10 cellular contexts compared by ENCODE assay signal in the genomic region with DNA sequence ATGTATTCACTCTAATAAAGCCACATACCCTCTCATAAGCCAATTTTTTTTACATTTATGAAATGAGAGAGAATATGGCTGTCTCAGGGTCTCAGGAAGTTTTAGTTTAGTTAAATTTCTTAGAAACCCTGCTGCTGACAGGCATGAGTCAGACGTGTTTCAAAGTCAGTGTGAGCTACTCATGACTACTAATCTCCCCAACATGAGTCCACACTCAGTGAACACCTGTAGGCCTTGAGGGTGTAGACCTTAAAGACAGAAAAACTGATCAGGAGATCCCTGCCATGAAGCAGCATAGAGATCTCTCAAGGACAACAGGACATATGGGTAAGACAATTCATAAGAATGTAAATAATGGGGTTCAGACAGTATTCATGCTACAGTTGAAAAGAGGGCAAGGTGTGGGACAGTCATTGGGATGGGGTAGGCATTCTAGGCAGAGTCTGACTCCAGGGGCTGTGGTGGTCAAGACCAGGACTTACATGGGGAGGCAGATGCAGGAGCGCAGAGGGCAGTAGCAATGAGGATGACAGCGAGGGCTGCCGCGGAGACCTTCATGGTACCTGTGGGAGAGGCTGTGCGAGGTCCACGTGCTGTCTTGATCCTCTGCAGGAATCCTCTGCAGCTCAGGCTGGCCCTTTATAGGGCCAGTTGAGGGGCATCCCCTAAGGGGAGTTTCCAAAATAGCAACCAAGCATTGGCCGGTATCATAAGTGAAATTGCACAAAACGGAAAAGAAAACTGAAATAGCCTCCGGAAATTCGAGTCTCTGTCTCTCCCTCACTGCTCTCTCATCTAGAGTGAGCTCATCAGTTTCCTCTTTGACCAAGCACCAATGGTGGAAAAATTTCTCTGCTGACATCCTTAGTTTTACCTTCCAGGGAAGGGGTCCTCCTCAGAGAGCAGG. TPM values are rescaled to one million over a fixed set of nuclear protein-coding genes. Genes with fewer than 3 reads are reported as not detected.
DNase-seq lines count a peak whose midpoint lies in the region; ATAC-seq and TF ChIP-seq lines count a peak whose summit lies in the region.
"Had no signal": no experiment of that assay in that cellular context is flagged by ENCODE, and none has a peak within 500 bp of the region (broad histone marks: within the 10 kb centered on the region; RNA-seq: fewer than 3 reads in every experiment).

Gene CCL5, minus strand, starts transcription at position 613 of the 907 bp plus-strand sequence.

- no peak within 1 kb of the TSS for H3K4me2 ChIP-seq in osteoblast (ENCODE audit: insufficient read depth, low read length)

- peak; percentile 88 for ATAC-seq in GM21515 (IDR thresholded peaks at IDR 0.05; ENCODE audit: unreplicated experiment)

- H3K4me1 ChIP-seq in osteoblast (ENCODE audit: insufficient read depth, low read length) (no peaks in the 10 kb centered on the region), prostate gland (replicated peaks) (no peaks in the 10 kb centered on the region)
- H3K4me1 ChIP-seq: SJSA1 had no signal

- TF ChIP-seq CTCF in GM13977 (IDR thresholded peaks at IDR 0.05; ENCODE audit: extremely low read depth, insufficient read depth, missing control alignments) (no peak), osteoblast (IDR thresholded peaks at IDR 0.05; ENCODE audit: extremely low read depth, low read depth, low read length) (no peak), prostate gland (IDR thresholded peaks at IDR 0.05) (no peak)

- no peaks in the 10 kb centered on the region for H3K27me3 ChIP-seq in osteoblast (ENCODE audit: insufficient read depth, low read length)
- H3K27me3 ChIP-seq in prostate gland (replicated peaks; ENCODE audit: insufficient read depth) = no peaks in the 10 kb centered on the region
- H3K27me3 ChIP-seq: SJSA1 had no signal

- H3K79me2 ChIP-seq in osteoblast (ENCODE audit: insufficient read depth, low read length) = no peaks in the 10 kb centered on the region

- peak within 1 kb of the TSS; percentile 77 for H3K4me3 Mint-ChIP-seq in activated T-cell treated with anti-CD3 and anti-CD28 coated beads, Interleukin-2, amount 50 U/mL, for 24 hours

- H3K36me3 ChIP-seq in osteoblast (ENCODE audit: insufficient read depth, low read length) = no peaks in the 10 kb centered on the region
- H3K36me3 ChIP-seq in prostate gland = no peaks in the 10 kb centered on the region
- H3K36me3 ChIP-seq: SJSA1 had no signal

- intact Hi-C loops in head of caudate nucleus (cut with DNase I) (no loop called here), prostate gland (cut with DNase I) (no loop called here)

- no peaks in the 10 kb centered on the region for H3K27me3 Mint-ChIP-seq in activated T-cell treated with anti-CD3 and anti-CD28 coated beads, Interleukin-2, amount 50 U/mL, for 24 hours

- TF ChIP-seq POLR2A in prostate gland (IDR thresholded peaks at IDR 0.05) = no peak

- H4K20me1 ChIP-seq in osteoblast (ENCODE audit: insufficient read depth, low read length) = no peaks in the 10 kb centered on the region

- DNase-seq in GM13977 (ENCODE audit: low spot score) (peak; percentile 88), KBM-7 (peak; percentile 46), renal cortical epithelial cell (ENCODE audit: low read depth) (peak; percentile 18), osteoblast (ENCODE audit: insufficient read length, low spot score, missing footprints) (no peak), head of caudate nucleus (no peak), prostate gland (ENCODE audit: low spot score) (no peak)
- peak; percentile 67 for DNase-seq in activated T-cell treated with anti-CD3 and anti-CD28 coated beads, Interleukin-2, amount 50 U/mL, for 24 hours

- H2AFZ ChIP-seq in osteoblast (ENCODE audit: low read length) = no peak within 1 kb of the TSS

- H3K36me3 Mint-ChIP-seq in activated T-cell treated with anti-CD3 and anti-CD28 coated beads, Interleukin-2, amount 50 U/mL, for 24 hours (ENCODE audit: low read depth) = peaks cover 14% of the 10 kb centered on the region

- H3K9me3 ChIP-seq in osteoblast (ENCODE audit: low read depth, low read length) (no peaks in the 10 kb centered on the region), prostate gland (no peaks in the 10 kb centered on the region)
- H3K9me3 ChIP-seq: SJSA1 had no signal

- H3K27ac ChIP-seq in osteoblast (ENCODE audit: low read depth, low read length) = no peak within 1 kb of the TSS
- no peak within 1 kb of the TSS for H3K27ac ChIP-seq in prostate gland
- H3K27ac ChIP-seq: SJSA1 had no signal

- H3K9me3 Mint-ChIP-seq in activated T-cell treated with anti-CD3 and anti-CD28 coated beads, Interleukin-2, amount 50 U/mL, for 24 hours = no peaks in the 10 kb centered on the region

- H3K4me3 ChIP-seq in osteoblast (ENCODE audit: insufficient read depth, low read length) (no peak within 1 kb of the TSS), prostate gland (no peak within 1 kb of the TSS)
- H3K4me3 ChIP-seq: SJSA1 had no signal

- H3K4me1 Mint-ChIP-seq in activated T-cell treated with anti-CD3 and anti-CD28 coated beads, Interleukin-2, amount 50 U/mL, for 24 hours (ENCODE audit: low read depth) = peaks cover 64% of the 10 kb centered on the region

- in situ Hi-C loops in GM13977 (cut with MboI; ENCODE audit: low pct_unique_long_range_greater_than_20kb, low sequenced_read_pairs, unreplicated experiment) (no loop called here), KBM-7 (cut with MboI; ENCODE audit: low pct_unique_long_range_greater_than_20kb, low sequenced_read_pairs) (no loop called here)

- H3K27ac Mint-ChIP-seq in activated T-cell treated with anti-CD3 and anti-CD28 coated beads, Interleukin-2, amount 50 U/mL, for 24 hours = peak within 1 kb of the TSS; percentile 96

- WGBS in prostate gland = 62% methylated on average over 11 of the region's 11 CpGs

RNA-seq across cellular contexts. Expression of gene CCL5, which starts in this region (rescaled TPM):
- total RNA-seq in renal cortical epithelial cell (not detected in 2 replicates), osteoblast (under 0.01 and 0.36 TPM in 2 replicates), prostate gland (1 to 10 TPM; 1.2 to 4.5 TPM)
- total RNA-seq: kidney epithelial cell, SJSA1 had no signal

Comparison
In these comparisons a context has a peak if more than half of its experiments do, and no peak if none do; other contexts are left out.
1. Peak in DNase-seq in renal cortical epithelial cell; RNA of the gene not detected or under 1 TPM.
2. DNase-seq: peak in GM13977 (single experiment), KBM-7 (single experiment) and activated T-cell treated with anti-CD3 and anti-CD28 coated beads, Interleukin-2, amount 50 U/mL, for 24 hours (single experiment); none in osteoblast (single experiment), head of caudate nucleus (0 of 42) and prostate gland (single experiment).